In genomic region chr19:5023128-5023571, GRCh38 we compare ENCODE assay signal across 20 cellular contexts. TPM values are rescaled to one million over a fixed set of nuclear protein-coding genes. Genes with fewer than 3 reads are reported as not detected.
A peak's percentile ranks its signal among the peaks of the same experiment; 100 is the strongest.
DNase-seq lines count a peak whose midpoint lies in the region; ATAC-seq and TF ChIP-seq lines count a peak whose summit lies in the region.
"Had no signal": no experiment of that assay in that cellular context is flagged by ENCODE, and none has a peak within 500 bp of the region (broad histone marks: within the 10 kb centered on the region; RNA-seq: fewer than 3 reads in every experiment).

No MANE protein-coding gene starts in this region.

- H3K27me3 ChIP-seq in H7 (ENCODE audit: control insufficient read depth, insufficient read depth, low read length): no peaks in the 10 kb centered on the region
- no peaks in the 10 kb centered on the region for H3K27me3 ChIP-seq in adrenal gland
- no peaks in the 10 kb centered on the region for H3K27me3 ChIP-seq in heart left ventricle
- H3K27me3 ChIP-seq in psoas muscle (ENCODE audit: insufficient read depth in 3 of 3, low read length in 2 of 3): no peaks in the 10 kb centered on the region
- H3K27me3 ChIP-seq: BE2C, body of pancreas had no signal

- TF ChIP-seq POLR2A in adrenal gland (IDR thresholded peaks at IDR 0.05): no peak
- no peak for TF ChIP-seq POLR2A in heart left ventricle (IDR thresholded peaks at IDR 0.05)
- no peak for TF ChIP-seq POLR2A in GM18505 (IDR thresholded peaks at IDR 0.05; ENCODE audit: borderline replicate concordance, extremely low read depth, insufficient read depth, insufficient read length)

- DNase-seq in H7 (peak; percentile 51), adrenal gland (peak; percentile 66 to 91 (median 85)), heart left ventricle (no peak), psoas muscle (peak in 1 of 2 donors; percentile 67), LoVo (ENCODE audit: low spot score) (no peak), KG1 (lab: John Stamatoyannopoulos, UW) (no peak)
- DNase-seq: BE2C; body of pancreas; DMS79 treated with DMSO at 0.1 percent for 48 hours; effector memory CD4-positive, alpha-beta T cell; foreskin melanocyte; KBM-7; mesendoderm; NCI-H1417 treated with DMSO at 0.1 percent for 48 hours; stimulated activated naive CD8-positive, alpha-beta T cell treated with anti-CD3 and anti-CD28 coated beads, Interleukin-15, Interleukin-2, amounts not matched to agents 100 U/mL and 50 U/mL, for 24 hours had no signal

- ATAC-seq in heart left ventricle (peak in 3 of 4 donors; percentile 41 to 66 (median 64)), psoas muscle (peak; percentile 46 to 65 (median 60)), GM18505 (IDR thresholded peaks at IDR 0.05; ENCODE audit: unreplicated experiment) (no peak)
- ATAC-seq in activated CD4-positive, CD25-positive, alpha-beta regulatory T cell treated with anti-CD3 and anti-CD28 coated beads, Interleukin-2, amount 50 U/mL, for 24 hours: no peak
- ATAC-seq: body of pancreas; stimulated activated naive CD8-positive, alpha-beta T cell treated with anti-CD3 and anti-CD28 coated beads, Interleukin-15, Interleukin-2, amounts not matched to agents 100 U/mL and 50 U/mL, for 24 hours had no signal

- H3K36me3 ChIP-seq in H7 (replicated peaks; ENCODE audit: control insufficient read depth, insufficient read depth, low read length) (no peaks in the 10 kb centered on the region; the same call in 1 of the 2 replicates), adrenal gland (replicated peaks in 1 of 2) (peaks cover 0 to 5% of the 10 kb centered on the region in 2 donors), heart left ventricle (peaks cover 0 to 13% (median 6%) of the 10 kb centered on the region in 9 donors), psoas muscle (ENCODE audit: insufficient read depth in 1 of 2, low read depth in 1 of 2) (peaks cover 0 to 11% of the 10 kb centered on the region in 2 donors)

- H3K27ac ChIP-seq in adrenal gland (peak overlapping the region; percentile 8 to 83 (median 78)), heart left ventricle (peak overlapping the region in 3 of 12 donors; percentile 22 to 71 (median 38)), psoas muscle (peak overlapping the region; percentile 67)
- H3K27ac ChIP-seq: body of pancreas, SK-N-MC had no signal

- intact Hi-C loops in adrenal gland (cut with DNase I): loop anchor here in 1 of 2 donors (10.0 kb wide), 1 partner anchor 48 kb away; no protein-coding TSS in a partner anchor
- intact Hi-C loops in heart left ventricle (cut with DNase I): loop anchor here in 4 of 10 donors (5.0 to 10.0 kb wide), 2 partner anchors 36 to 48 kb away; no protein-coding TSS in a partner anchor
- intact Hi-C loops in psoas muscle (cut with DNase I): loop anchor here in 1 of 2 donors (10.0 kb wide), 1 partner anchor 48 kb away; no protein-coding TSS in a partner anchor

- H3K4me1 ChIP-seq in adrenal gland (replicated peaks in 1 of 2) (peaks cover 11 to 13% of the 10 kb centered on the region in 2 donors), heart left ventricle (peaks cover 0 to 27% (median 15%) of the 10 kb centered on the region in 12 donors), psoas muscle (peaks cover 42% of the 10 kb centered on the region)
- H3K4me1 ChIP-seq: BE2C, body of pancreas, HAP-1 had no signal

- H3K9me3 ChIP-seq in adrenal gland (replicated peaks in 1 of 3) (no peaks in the 10 kb centered on the region), heart left ventricle (no peaks in the 10 kb centered on the region), psoas muscle (no peaks in the 10 kb centered on the region)
- H3K9me3 ChIP-seq: BE2C, body of pancreas, HAP-1 had no signal

- 51 to 70% (median 55%) methylated on average over 8 to 19 of the region's 19 CpGs for WGBS in adrenal gland, 4 donors
- 55 to 64% (median 61%) methylated on average over 17 to 19 of the region's 19 CpGs for WGBS in heart left ventricle, 4 donors
- WGBS in psoas muscle, 3 donors: 29 to 46% (median 32%) methylated on average over 19 of the region's 19 CpGs

- H3K4me3 ChIP-seq in H7 (ENCODE audit: insufficient read depth, low read depth, low read length): no peak overlapping the region
- no peak overlapping the region for H3K4me3 ChIP-seq in adrenal gland
- no peak overlapping the region for H3K4me3 ChIP-seq in heart left ventricle
- no peak overlapping the region for H3K4me3 ChIP-seq in psoas muscle
- H3K4me3 ChIP-seq: body of pancreas, HAP-1, SK-N-MC, skin epidermis had no signal

- TF ChIP-seq CTCF in adrenal gland (IDR thresholded peaks at IDR 0.05): no peak
- TF ChIP-seq CTCF in heart left ventricle (IDR thresholded peaks at IDR 0.05): no peak
- TF ChIP-seq CTCF in psoas muscle (IDR thresholded peaks at IDR 0.05): no peak

RNA-seq across cellular contexts. Expression of gene KDM4B, which starts 54.2 kb away (rescaled TPM):
- 12.0 and 18.5 TPM in 2 replicates for total RNA-seq in H7 (2014; rRNA removed; shearing (Covaris generic))
- total RNA-seq in adrenal gland (10 to 100 TPM; 30.4 to 65.1 (median 48.5) TPM), heart left ventricle (10 to 100 TPM; 21.5 to 36.5 (median 28.1) TPM), psoas muscle (10 to 100 TPM; 22.9 to 45.9 (median 37.8) TPM)
- polyA plus RNA-seq in adrenal gland (10 to 100 TPM; 11.4 to 46.6 (median 23.5) TPM), heart left ventricle (10 to 100 TPM; 22.6 to 24.3 TPM), psoas muscle (10 to 100 TPM in 2 of 3 donors, 1 to 10 TPM in 1; 9.3 to 29.5 (median 19.9) TPM)

Comparison
In these comparisons a context has a peak if more than half of its experiments do, and no peak if none do; other contexts are left out.
1. DNase-seq: peak in H7 (single experiment) and adrenal gland (7 of 7); none in heart left ventricle (0 of 5), LoVo (single experiment) and KG1 (single experiment).
2. ATAC-seq: peak in heart left ventricle (3 of 4) and psoas muscle (4 of 4); none in activated CD4-positive, CD25-positive, alpha-beta regulatory T cell treated with anti-CD3 and anti-CD28 coated beads, Interleukin-2, amount 50 U/mL, for 24 hours (0 of 2) and GM18505 (single experiment).